ENCODE assay signal across 1 cellular context in genomic region chr9:87564706-87565335, GRCh38.
A peak's percentile ranks its signal among the peaks of the same experiment; 100 is the strongest.
TF ChIP-seq lines count a peak whose summit lies in the region.

No MANE protein-coding gene starts in this region.

TF ChIP-seq in GM12878, 131 proteins besides CTCF, POLR2A, EP300 and RAD21 (continued from another document):
- TF ChIP-seq ZNF384 (IDR thresholded peaks at IDR 0.05; ENCODE audit: borderline replicate concordance, low read depth, low read length) (no peak), IRF5 (IDR thresholded peaks at IDR 0.05; ENCODE audit: borderline replicate concordance) (no peak), NFIC (IDR thresholded peaks at IDR 0.05; ENCODE audit: low read depth, low read length) (0 out of 2 replicates have a peak, but pooled peaks have one; percentile 18), MTA2 (IDR thresholded peaks at IDR 0.05; ENCODE audit: low read depth) (no peak)
